8 cellular contexts compared by ENCODE assay signal in the genomic region with DNA sequence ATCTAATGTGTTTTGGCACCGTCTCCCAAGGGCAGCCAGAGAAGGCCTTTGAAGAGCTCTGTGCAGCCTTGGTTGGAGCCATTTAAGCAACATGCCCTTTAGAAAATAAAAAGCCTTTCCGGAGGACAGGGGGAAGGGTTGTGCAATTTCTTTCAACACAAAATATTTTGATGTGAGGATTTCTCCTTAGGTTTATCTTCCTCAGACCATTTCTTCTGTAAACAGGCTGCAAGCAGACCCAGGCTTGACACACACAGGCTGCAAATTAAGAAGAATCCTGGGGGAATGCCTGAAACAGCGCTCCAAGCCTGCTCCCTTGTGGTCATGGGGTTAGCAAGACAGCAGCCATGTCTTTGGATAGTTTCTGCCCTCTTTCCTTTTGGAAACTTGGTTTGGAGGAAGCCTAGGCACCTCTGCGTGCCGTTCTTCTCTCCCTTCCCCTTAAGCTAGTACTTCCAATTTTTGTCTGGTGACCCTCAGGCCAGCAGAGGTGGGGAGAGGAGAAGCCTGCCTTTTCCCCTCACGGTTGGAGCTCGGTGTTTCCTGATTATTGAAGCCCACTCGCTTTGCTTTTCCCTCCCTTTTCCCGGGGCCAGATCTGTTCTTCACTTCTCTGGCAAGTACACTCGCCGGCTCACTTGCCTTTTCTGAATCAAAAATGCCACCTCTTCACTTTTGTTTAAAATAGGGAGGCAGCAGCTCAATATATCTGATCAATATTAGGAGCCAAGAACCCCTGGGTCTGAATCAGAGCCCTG. TPM values are rescaled to one million over a fixed set of nuclear protein-coding genes. Genes with fewer than 3 reads are reported as not detected.
DNase-seq lines count a peak whose midpoint lies in the region; ATAC-seq and TF ChIP-seq lines count a peak whose summit lies in the region.

No MANE protein-coding gene starts in this region.

- in situ Hi-C loops in GM13977 (cut with MboI; ENCODE audit: low pct_unique_long_range_greater_than_20kb, low sequenced_read_pairs, unreplicated experiment) = no loop called here

- TF ChIP-seq CTCF in GM13977 (IDR thresholded peaks at IDR 0.05; ENCODE audit: extremely low read depth, insufficient read depth, missing control alignments) (peak; percentile 10), progenitor cell of endocrine pancreas (IDR thresholded peaks at IDR 0.05; ENCODE audit: unreplicated experiment) (peak; percentile 40)

- H3K27me3 ChIP-seq in naive thymus-derived CD4-positive, alpha-beta T cell (ENCODE audit: control insufficient read depth in 2 of 2, insufficient read depth in 2 of 2, low read length in 2 of 2) = no peaks in the 10 kb centered on the region

- H3K4me3 ChIP-seq in naive thymus-derived CD4-positive, alpha-beta T cell (ENCODE audit: low read length) = no peak overlapping the region

- intact Hi-C loops in naive thymus-derived CD4-positive, alpha-beta T cell (cut with micrococcal nuclease) = no loop called here
- intact Hi-C loops in activated T-helper 1 cell treated with anti-CD3 and anti-CD28 coated beads, Interleukin-12 subunit alpha, Interleukin-12 subunit beta, Interleukin-2, Interleukin-4 antibody, amounts not matched to agents 30 ng/mL and 10 ng/mL and 1 ng/mL, durations not matched to agents 14 hours and 24 hours and 36 hours (cut with micrococcal nuclease) = no loop called here

- POLR2A ChIA-PET in naive thymus-derived CD4-positive, alpha-beta T cell (lab: Charles Lee) = no interaction called here

- no peaks in the 10 kb centered on the region for H3K36me3 ChIP-seq in naive thymus-derived CD4-positive, alpha-beta T cell (ENCODE audit: control insufficient read depth in 2 of 3, insufficient read depth in 3 of 3, low read length in 3 of 3)

- H3K4me1 Mint-ChIP-seq in progenitor cell of endocrine pancreas (ENCODE audit: low read depth) = peaks cover 8% of the 10 kb centered on the region
- no peaks in the 10 kb centered on the region for H3K4me1 Mint-ChIP-seq in stimulated activated naive B cell treated with anti-CD40 and anti-IgM and Interleukin-4, amounts not matched to agents 10 μg/mL and 1 μg/mL and 100 μg/mL, for 72 hours
- H3K4me1 Mint-ChIP-seq in naive thymus-derived CD4-positive, alpha-beta T cell = peaks cover 0 to 6% (median 0%) of the 10 kb centered on the region in 7 donors
- peaks cover 9% of the 10 kb centered on the region for H3K4me1 Mint-ChIP-seq in activated T-helper 1 cell treated with anti-CD3 and anti-CD28 coated beads, Interleukin-12 subunit alpha, Interleukin-12 subunit beta, Interleukin-2, Interleukin-4 antibody, amounts not matched to agents 30 ng/mL and 10 ng/mL and 1 ng/mL, durations not matched to agents 14 hours and 24 hours and 36 hours (ENCODE audit: low read depth)

- H3K4me3 Mint-ChIP-seq in progenitor cell of endocrine pancreas (ENCODE audit: low read depth) = no peak overlapping the region
- H3K4me3 Mint-ChIP-seq in stimulated activated naive B cell treated with anti-CD40 and anti-IgM and Interleukin-4, amounts not matched to agents 10 μg/mL and 1 μg/mL and 100 μg/mL, for 72 hours = no peak overlapping the region
- no peak overlapping the region for H3K4me3 Mint-ChIP-seq in naive thymus-derived CD4-positive, alpha-beta T cell
- H3K4me3 Mint-ChIP-seq in activated T-helper 1 cell treated with anti-CD3 and anti-CD28 coated beads, Interleukin-12 subunit alpha, Interleukin-12 subunit beta, Interleukin-2, Interleukin-4 antibody, amounts not matched to agents 30 ng/mL and 10 ng/mL and 1 ng/mL, durations not matched to agents 14 hours and 24 hours and 36 hours = no peak overlapping the region

- CTCF ChIA-PET in naive thymus-derived CD4-positive, alpha-beta T cell (lab: Charles Lee) = no interaction called here

- no peak for ATAC-seq in stimulated activated naive B cell treated with anti-CD40 and anti-IgM and Interleukin-4, amounts not matched to agents 10 μg/mL and 1 μg/mL and 100 μg/mL, for 72 hours (replicated peaks)
- no peak for ATAC-seq in naive thymus-derived CD4-positive, alpha-beta T cell
- no peak for ATAC-seq in HG03196 (IDR thresholded peaks at IDR 0.05; ENCODE audit: unreplicated experiment)

- no peaks in the 10 kb centered on the region for H3K4me1 ChIP-seq in naive thymus-derived CD4-positive, alpha-beta T cell (ENCODE audit: control insufficient read depth in 2 of 2, insufficient read depth in 2 of 2, low read length in 2 of 2)

- no peak overlapping the region for H3K27ac Mint-ChIP-seq in progenitor cell of endocrine pancreas
- H3K27ac Mint-ChIP-seq in stimulated activated naive B cell treated with anti-CD40 and anti-IgM and Interleukin-4, amounts not matched to agents 10 μg/mL and 1 μg/mL and 100 μg/mL, for 72 hours = no peak overlapping the region
- H3K27ac Mint-ChIP-seq in naive thymus-derived CD4-positive, alpha-beta T cell = no peak overlapping the region
- no peak overlapping the region for H3K27ac Mint-ChIP-seq in activated T-helper 1 cell treated with anti-CD3 and anti-CD28 coated beads, Interleukin-12 subunit alpha, Interleukin-12 subunit beta, Interleukin-2, Interleukin-4 antibody, amounts not matched to agents 30 ng/mL and 10 ng/mL and 1 ng/mL, durations not matched to agents 14 hours and 24 hours and 36 hours

- H3K27ac ChIP-seq in naive thymus-derived CD4-positive, alpha-beta T cell (ENCODE audit: low read depth, low read length) = no peak overlapping the region

- H3K9me3 Mint-ChIP-seq in progenitor cell of endocrine pancreas (ENCODE audit: low read depth) = peaks cover 5% of the 10 kb centered on the region
- H3K9me3 Mint-ChIP-seq in stimulated activated naive B cell treated with anti-CD40 and anti-IgM and Interleukin-4, amounts not matched to agents 10 μg/mL and 1 μg/mL and 100 μg/mL, for 72 hours = peaks cover 6 to 8% of the 10 kb centered on the region in 2 donors
- peaks cover 0 to 11% (median 4%) of the 10 kb centered on the region in 11 donors for H3K9me3 Mint-ChIP-seq in naive thymus-derived CD4-positive, alpha-beta T cell
- H3K9me3 Mint-ChIP-seq in activated T-helper 1 cell treated with anti-CD3 and anti-CD28 coated beads, Interleukin-12 subunit alpha, Interleukin-12 subunit beta, Interleukin-2, Interleukin-4 antibody, amounts not matched to agents 30 ng/mL and 10 ng/mL and 1 ng/mL, durations not matched to agents 14 hours and 24 hours and 36 hours = no peaks in the 10 kb centered on the region

- no peaks in the 10 kb centered on the region for H3K9me3 ChIP-seq in naive thymus-derived CD4-positive, alpha-beta T cell (ENCODE audit: control insufficient read depth in 2 of 3, low read length in 3 of 3)

- no peaks in the 10 kb centered on the region for H3K27me3 Mint-ChIP-seq in progenitor cell of endocrine pancreas
- peaks cover 0 to 5% of the 10 kb centered on the region in 2 donors for H3K27me3 Mint-ChIP-seq in stimulated activated naive B cell treated with anti-CD40 and anti-IgM and Interleukin-4, amounts not matched to agents 10 μg/mL and 1 μg/mL and 100 μg/mL, for 72 hours
- no peaks in the 10 kb centered on the region for H3K27me3 Mint-ChIP-seq in naive thymus-derived CD4-positive, alpha-beta T cell
- no peaks in the 10 kb centered on the region for H3K27me3 Mint-ChIP-seq in activated T-helper 1 cell treated with anti-CD3 and anti-CD28 coated beads, Interleukin-12 subunit alpha, Interleukin-12 subunit beta, Interleukin-2, Interleukin-4 antibody, amounts not matched to agents 30 ng/mL and 10 ng/mL and 1 ng/mL, durations not matched to agents 14 hours and 24 hours and 36 hours (ENCODE audit: insufficient read depth)

- H3K36me3 Mint-ChIP-seq in progenitor cell of endocrine pancreas (ENCODE audit: insufficient read depth) = peaks cover 1% of the 10 kb centered on the region
- peaks cover 3 to 5% of the 10 kb centered on the region in 2 donors for H3K36me3 Mint-ChIP-seq in stimulated activated naive B cell treated with anti-CD40 and anti-IgM and Interleukin-4, amounts not matched to agents 10 μg/mL and 1 μg/mL and 100 μg/mL, for 72 hours
- peaks cover 0 to 5% (median 3%) of the 10 kb centered on the region in 5 donors for H3K36me3 Mint-ChIP-seq in naive thymus-derived CD4-positive, alpha-beta T cell
- no peaks in the 10 kb centered on the region for H3K36me3 Mint-ChIP-seq in activated T-helper 1 cell treated with anti-CD3 and anti-CD28 coated beads, Interleukin-12 subunit alpha, Interleukin-12 subunit beta, Interleukin-2, Interleukin-4 antibody, amounts not matched to agents 30 ng/mL and 10 ng/mL and 1 ng/mL, durations not matched to agents 14 hours and 24 hours and 36 hours (ENCODE audit: low read depth)

- no peak for DNase-seq in GM13977 (ENCODE audit: low spot score)
- DNase-seq in OCI-M1 (lab: John Stamatoyannopoulos, UW) = peak; percentile 61
- peak; percentile 78 for DNase-seq in fibroblast of the conjunctiva (ENCODE audit: low read depth)
- DNase-seq in progenitor cell of endocrine pancreas (ENCODE audit: low spot score, unreplicated experiment) = no peak
- DNase-seq in stimulated activated naive B cell treated with anti-CD40 and anti-IgM and Interleukin-4, amounts not matched to agents 10 μg/mL and 1 μg/mL and 100 μg/mL, for 72 hours = no peak
- no peak for DNase-seq in naive thymus-derived CD4-positive, alpha-beta T cell
- no peak for DNase-seq in activated T-helper 1 cell treated with anti-CD3 and anti-CD28 coated beads, Interleukin-12 subunit alpha, Interleukin-12 subunit beta, Interleukin-2, Interleukin-4 antibody, amounts not matched to agents 30 ng/mL and 10 ng/mL and 1 ng/mL, durations not matched to agents 14 hours and 24 hours and 36 hours (ENCODE audit: low spot score)

RNA-seq across cellular contexts. Expression of a gene that starts 39.6 kb away (rescaled TPM):
- not detected in 2 replicates for total RNA-seq in progenitor cell of endocrine pancreas
- not detected for total RNA-seq in naive thymus-derived CD4-positive, alpha-beta T cell
- polyA plus RNA-seq in naive thymus-derived CD4-positive, alpha-beta T cell = not detected
- not detected in 2 replicates for total RNA-seq in activated T-helper 1 cell treated with anti-CD3 and anti-CD28 coated beads, Interleukin-12 subunit alpha, Interleukin-12 subunit beta, Interleukin-2, Interleukin-4 antibody, amounts not matched to agents 30 ng/mL and 10 ng/mL and 1 ng/mL, durations not matched to agents 14 hours and 24 hours and 36 hours

Comparison
In these comparisons a context has a peak if more than half of its experiments do, and no peak if none do; other contexts are left out.
1. DNase-seq: peak in OCI-M1 (single experiment) and fibroblast of the conjunctiva (single experiment); none in GM13977 (single experiment), progenitor cell of endocrine pancreas (single experiment), stimulated activated naive B cell treated with anti-CD40 and anti-IgM and Interleukin-4, amounts not matched to agents 10 μg/mL and 1 μg/mL and 100 μg/mL, for 72 hours (single experiment), naive thymus-derived CD4-positive, alpha-beta T cell (0 of 9) and activated T-helper 1 cell treated with anti-CD3 and anti-CD28 coated beads, Interleukin-12 subunit alpha, Interleukin-12 subunit beta, Interleukin-2, Interleukin-4 antibody, amounts not matched to agents 30 ng/mL and 10 ng/mL and 1 ng/mL, durations not matched to agents 14 hours and 24 hours and 36 hours (single experiment).